15 cellular contexts compared by ENCODE assay signal in genomic region chr11:118142081-118142480, GRCh38. TPM values are rescaled to one million over a fixed set of nuclear protein-coding genes. Genes with fewer than 3 reads are reported as not detected.
A peak's percentile ranks its signal among the peaks of the same experiment; 100 is the strongest.
DNase-seq lines count a peak whose midpoint lies in the region; ATAC-seq and TF ChIP-seq lines count a peak whose summit lies in the region.
"Had no signal": no experiment of that assay in that cellular context is flagged by ENCODE, and none has a peak within 500 bp of the region (broad histone marks: within the 10 kb centered on the region; RNA-seq: fewer than 3 reads in every experiment).

No MANE protein-coding gene starts in this region.

- no peak for ATAC-seq in HG03457 (IDR thresholded peaks at IDR 0.05; ENCODE audit: unreplicated experiment)
- ATAC-seq: activated CD8-positive, alpha-beta T cell treated with anti-CD3 and anti-CD28 coated beads for 36 hours had no signal

- H3K9me3 ChIP-seq in breast epithelium: no peaks in the 10 kb centered on the region
- no peaks in the 10 kb centered on the region for H3K9me3 ChIP-seq in sigmoid colon

- 60 to 66% methylated on average over 2 of the region's 2 CpGs for WGBS in sigmoid colon, 2 donors

- H3K9me3 Mint-ChIP-seq in MCF 10A (ENCODE audit: unreplicated experiment) (no peaks in the 10 kb centered on the region), immature natural killer cell (no peaks in the 10 kb centered on the region)
- H3K9me3 Mint-ChIP-seq: activated CD8-positive, alpha-beta T cell treated with anti-CD3 and anti-CD28 coated beads for 36 hours; stimulated activated naive CD8-positive, alpha-beta T cell treated with anti-CD3 and anti-CD28 coated beads, Interleukin-15, Interleukin-2, amounts not matched to agents 100 ng/mL and 50 ng/mL, for 24 hours had no signal

- H3K36me3 Mint-ChIP-seq in MCF 10A (ENCODE audit: insufficient read depth, unreplicated experiment) (no peaks in the 10 kb centered on the region), immature natural killer cell (no peaks in the 10 kb centered on the region)

- H3K27me3 Mint-ChIP-seq in MCF 10A (ENCODE audit: insufficient read depth, unreplicated experiment) (peaks cover 49% of the 10 kb centered on the region), immature natural killer cell (ENCODE audit: low read depth in 3 of 3) (peaks cover 5 to 49% (median 16%) of the 10 kb centered on the region in 3 donors)

- TF ChIP-seq CTCF in MCF 10A (IDR thresholded peaks at IDR 0.05; ENCODE audit: unreplicated experiment): no peak
- TF ChIP-seq CTCF in breast epithelium (IDR thresholded peaks at IDR 0.05): no peak
- TF ChIP-seq CTCF in foreskin fibroblast (IDR thresholded peaks at IDR 0.05; ENCODE audit: low read depth, low read length): no peak
- no peak for TF ChIP-seq CTCF in sigmoid colon (IDR thresholded peaks at IDR 0.05)

- H3K4me3 Mint-ChIP-seq in MCF 10A (ENCODE audit: unreplicated experiment): no peak overlapping the region
- no peak overlapping the region for H3K4me3 Mint-ChIP-seq in immature natural killer cell
- H3K4me3 Mint-ChIP-seq: activated CD8-positive, alpha-beta T cell treated with anti-CD3 and anti-CD28 coated beads for 36 hours; stimulated activated naive CD8-positive, alpha-beta T cell treated with anti-CD3 and anti-CD28 coated beads, Interleukin-15, Interleukin-2, amounts not matched to agents 100 ng/mL and 50 ng/mL, for 24 hours had no signal

- H3K27ac Mint-ChIP-seq in MCF 10A (ENCODE audit: low read depth, unreplicated experiment) (no peak overlapping the region), immature natural killer cell (no peak overlapping the region)
- H3K27ac Mint-ChIP-seq: activated CD8-positive, alpha-beta T cell treated with anti-CD3 and anti-CD28 coated beads for 36 hours; stimulated activated naive CD8-positive, alpha-beta T cell treated with anti-CD3 and anti-CD28 coated beads, Interleukin-15, Interleukin-2, amounts not matched to agents 100 ng/mL and 50 ng/mL, for 24 hours had no signal

- no TSS peak for BruUV-seq in MCF 10A (replicated peaks; lab: Mats Ljungman, UMichigan)

- TF ChIP-seq EP300 in sigmoid colon (IDR thresholded peaks at IDR 0.05): no peak

- H3K27me3 ChIP-seq in breast epithelium (peaks cover 0 to 4% of the 10 kb centered on the region in 2 donors), sigmoid colon (peaks cover 0 to 60% (median 6%) of the 10 kb centered on the region in 3 donors)

- H3K4me1 Mint-ChIP-seq in MCF 10A (ENCODE audit: insufficient read depth, unreplicated experiment): peaks cover 15% of the 10 kb centered on the region
- H3K4me1 Mint-ChIP-seq in immature natural killer cell: peaks cover 3 to 5% of the 10 kb centered on the region in 2 donors

- TF ChIP-seq POLR2A in breast epithelium (IDR thresholded peaks at IDR 0.05) (no peak), sigmoid colon (IDR thresholded peaks at IDR 0.05) (no peak)

- CTCF ChIA-PET in MCF 10A (lab: Yijun Ruan, JAX): interaction anchor here (0.7 to 4.5 kb wide), 5 partner anchors 22 to 335 kb away, joined by 3 to 66 read pairs (median 4); no protein-coding TSS in a partner anchor

- H3K27ac ChIP-seq in breast epithelium (no peak overlapping the region), sigmoid colon (no peak overlapping the region)
- H3K27ac ChIP-seq: skin epidermis had no signal

- H3K4me1 ChIP-seq in breast epithelium: no peaks in the 10 kb centered on the region
- H3K4me1 ChIP-seq in sigmoid colon: peaks cover 0 to 9% (median 7%) of the 10 kb centered on the region in 4 donors

- intact Hi-C loops in MCF 10A (cut with micrococcal nuclease): loop anchor here (5.0 kb wide), 1 partner anchor 345 kb away; no protein-coding TSS in a partner anchor
- intact Hi-C loops in breast epithelium (cut with DNase I; ENCODE audit: low total_unique reads): loop anchor here (5.0 kb wide), 1 partner anchor 1615 kb away; no protein-coding TSS in a partner anchor
- intact Hi-C loops in sigmoid colon (cut with DNase I): no loop called here

- peak; percentile 92 for DNase-seq in MCF 10A (ENCODE audit: unreplicated experiment)
- DNase-seq in breast epithelium (ENCODE audit: low spot score in 2 of 2): no peak
- DNase-seq in RKO (ENCODE audit: low spot score): peak; percentile 33
- peak; percentile 13 to 31 for DNase-seq in foreskin fibroblast
- DNase-seq in sigmoid colon: peak; percentile 34
- no peak for DNase-seq in DMS114 treated with DMSO at 0.1 percent for 48 hours (lab: John Stamatoyannopoulos, UW; ENCODE audit: unreplicated experiment)
- DNase-seq in immature natural killer cell: no peak
- DNase-seq: dermis blood vessel endothelial cell; NCI-H1092 treated with DMSO at 0.1 percent for 48 hours; NK-92 treated with Interleukin-12 subunit alpha and Interleukin-12 subunit beta, amount 100 ng/mL, for 24 hours had no signal

- H3K4me3 ChIP-seq in breast epithelium: no peak overlapping the region
- no peak overlapping the region for H3K4me3 ChIP-seq in foreskin fibroblast (ENCODE audit: low read depth in 1 of 2, low read length in 2 of 2)
- no peak overlapping the region for H3K4me3 ChIP-seq in sigmoid colon
- H3K4me3 ChIP-seq: skin epidermis had no signal

- no peaks in the 10 kb centered on the region for H3K36me3 ChIP-seq in breast epithelium
- no peaks in the 10 kb centered on the region for H3K36me3 ChIP-seq in sigmoid colon

- POLR2A ChIA-PET in MCF 10A (lab: Yijun Ruan, JAX): no interaction called here

RNA-seq across cellular contexts. Expression of gene SCN4B, which starts 10.5 kb away (rescaled TPM):
- total RNA-seq in MCF 10A (2022) (0.32 TPM in 1 of 2 replicates, not detected in the other), breast epithelium (1 to 10 TPM; 3.3 to 7.9 (median 3.7) TPM), sigmoid colon (1 to 10 TPM; 1.3 to 2.2 (median 1.5) TPM)
- polyA plus RNA-seq in sigmoid colon (1 to 10 TPM in 2 of 3 donors, under 1 TPM in 1; 0.92 to 1.3 (median 1.2) TPM), immature natural killer cell (not detected)
- total RNA-seq: dermis blood vessel endothelial cell, SK-MEL-5 had no signal

RNA-seq across cellular contexts. Expression of gene SCN2B, which starts 34.4 kb away (rescaled TPM):
- not detected in 2 replicates for total RNA-seq in MCF 10A (2022)
- total RNA-seq in breast epithelium: under 1 TPM; under 0.01 to 0.88 (median 0.16) TPM
- total RNA-seq in sigmoid colon: 1 to 10 TPM in 3 of 4 donors, under 1 TPM in 1; 0.95 to 1.7 (median 1.2) TPM
- polyA plus RNA-seq in sigmoid colon: under 1 TPM; 0.23 to 0.74 (median 0.60) TPM
- not detected for polyA plus RNA-seq in immature natural killer cell
- total RNA-seq: activated CD8-positive, alpha-beta T cell treated with anti-CD3 and anti-CD28 coated beads for 36 hours; SK-MEL-5 had no signal

RNA-seq across cellular contexts. Expression of gene SMIM35, which starts 55.3 kb away (rescaled TPM):
- total RNA-seq in MCF 10A (2022) (not detected in 2 replicates), breast epithelium (not detected), sigmoid colon (not detected)
- polyA plus RNA-seq in sigmoid colon (under 1 TPM in 1 of 3 donors, not detected in 2; 0.28 TPM), immature natural killer cell (1 to 10 TPM in 1 of 3 donors, under 1 TPM in 1, not detected in 1; 0.49 to 1.1 TPM)
- total RNA-seq: dermis blood vessel endothelial cell, SK-MEL-5 had no signal

Comparison
In these comparisons a context has a peak if more than half of its experiments do, and no peak if none do; other contexts are left out.
1. DNase-seq: peak in MCF 10A (single experiment), RKO (single experiment), foreskin fibroblast (2 of 2) and sigmoid colon (single experiment); none in breast epithelium (0 of 2), DMS114 treated with DMSO at 0.1 percent for 48 hours (single experiment) and immature natural killer cell (0 of 3).